ENCODE assay signal across 2 cellular contexts in the genomic region with DNA sequence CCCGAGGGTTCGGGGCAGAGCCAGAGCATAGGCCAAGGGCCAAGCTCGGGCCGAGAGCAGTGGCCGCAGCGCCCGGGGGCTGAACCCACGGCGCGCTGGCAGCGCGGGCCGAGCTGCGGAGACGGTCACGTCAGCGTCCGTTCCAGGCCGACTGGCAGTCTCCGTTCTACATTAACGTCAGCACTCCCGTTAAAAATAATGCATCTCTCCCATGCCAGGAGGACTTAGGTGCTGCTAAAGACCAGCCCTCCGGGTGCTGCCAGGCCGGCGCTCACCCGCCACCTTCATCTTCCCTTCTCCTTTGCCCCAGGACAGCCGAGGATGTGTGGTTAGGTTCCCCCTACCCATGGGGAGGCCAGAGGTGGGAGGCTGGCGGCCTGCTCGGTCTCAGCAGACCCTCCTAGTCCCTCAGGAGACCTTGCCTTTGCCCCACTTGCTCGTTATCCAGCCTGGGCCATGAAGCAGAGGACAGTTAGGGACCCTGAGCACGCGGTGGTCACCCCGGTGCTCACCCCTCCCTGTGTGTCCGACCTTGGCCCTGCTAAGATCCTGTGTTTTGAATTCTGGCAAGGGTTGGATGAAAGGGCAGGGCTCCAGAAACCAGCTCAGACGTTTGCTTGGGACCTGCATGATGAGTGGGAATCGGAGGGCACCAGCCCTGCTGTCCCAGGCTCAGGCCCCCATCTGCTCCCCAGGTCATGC.
TF ChIP-seq lines count a peak whose summit lies in the region.

No MANE protein-coding gene starts in this region.

TF ChIP-seq in IMR-90, 13 proteins besides CTCF, POLR2A, EP300 and RAD21:
- no peak for TF ChIP-seq FOS (IDR thresholded peaks at IDR 0.05; ENCODE audit: low read depth, low read length)
- no peak for TF ChIP-seq SMC3 (IDR thresholded peaks at IDR 0.05; ENCODE audit: low read depth, low read length)
- 0 out of 2 replicates have a peak, but pooled peaks have one; percentile 3 for TF ChIP-seq BHLHE40 (IDR thresholded peaks at IDR 0.05; ENCODE audit: low read depth, low read length)

TF ChIP-seq in K562, 482 proteins besides CTCF, POLR2A, EP300 and RAD21 (continues in another document):
- TF ChIP-seq SETDB1 (IDR thresholded peaks at IDR 0.05; ENCODE audit: low read length) (no peak), CTBP1 (IDR thresholded peaks at IDR 0.05; ENCODE audit: borderline replicate concordance) (no peak), CREM (IDR thresholded peaks at IDR 0.05; ENCODE audit: low read depth) (no peak; the same call in 1 of the 2 replicates), HMG20B (CRISPR knock-in tag; IDR thresholded peaks at IDR 0.05) (no peak), NRF1 (conservative IDR thresholded peaks at IDR 0.05 in 1 of 2, IDR thresholded peaks at IDR 0.05 in 1 of 2) (no peak), POLR2G (IDR thresholded peaks at IDR 0.05; ENCODE audit: low read depth, low read length) (peak; percentile 53), PHF20 (IDR thresholded peaks at IDR 0.05; ENCODE audit: partially characterized antibody) (no peak), FIP1L1 (IDR thresholded peaks at IDR 0.05; ENCODE audit: low read depth, low read length, poor library complexity, severe bottlenecking) (peak; percentile 6), TARDBP (IDR thresholded peaks at IDR 0.05) (no peak), STAG1 (CRISPR knock-in tag; IDR thresholded peaks at IDR 0.05; ENCODE audit: borderline replicate concordance) (no peak), RBBP5 (IDR thresholded peaks at IDR 0.05; ENCODE audit: borderline replicate concordance, insufficient read depth, low read length, poor library complexity, severe bottlenecking) (peak; percentile 47), ZNF778 (CRISPR knock-in tag; IDR thresholded peaks at IDR 0.05) (no peak), KDM5B (IDR thresholded peaks at IDR 0.05; ENCODE audit: insufficient replicate concordance, low read depth, low read length) (peak; percentile 8), HMGN3 (IDR thresholded peaks at IDR 0.05; ENCODE audit: borderline replicate concordance, extremely low read depth, insufficient read length, low read depth, low read length) (peak; percentile 3), TOE1 (IDR thresholded peaks at IDR 0.05; ENCODE audit: borderline replicate concordance) (no peak), TOE1 (CRISPR knock-in tag; IDR thresholded peaks at IDR 0.05; ENCODE audit: borderline replicate concordance, low read depth) (no peak), ETV6 (IDR thresholded peaks at IDR 0.05; ENCODE audit: borderline replicate concordance in 1 of 2, low read depth in 2 of 2, low read length in 1 of 2) (no peak), ETV6 (CRISPR knock-in tag; IDR thresholded peaks at IDR 0.05; ENCODE audit: borderline replicate concordance) (no peak), ZNF589 (CRISPR knock-in tag; IDR thresholded peaks at IDR 0.05; ENCODE audit: low read depth) (no peak), ZNF133 (CRISPR knock-in tag; IDR thresholded peaks at IDR 0.05) (no peak), CHD1 (IDR thresholded peaks at IDR 0.05; ENCODE audit: low read length) (peak; percentile 90), NCOA2 (IDR thresholded peaks at IDR 0.05; ENCODE audit: partially characterized antibody in 2 of 2) (no peak), HEY1 (CRISPR knock-in tag; IDR thresholded peaks at IDR 0.05; ENCODE audit: borderline replicate concordance) (no peak), FOXK1 (CRISPR knock-in tag; IDR thresholded peaks at IDR 0.05; ENCODE audit: borderline replicate concordance) (0 out of 2 replicates have a peak, but pooled peaks have one; percentile 60), POLR2AphosphoS2 (IDR thresholded peaks at IDR 0.05; ENCODE audit: low read length) (no peak), SIRT6 (IDR thresholded peaks at IDR 0.05; ENCODE audit: low read depth, low read length) (no peak), KHSRP (IDR thresholded peaks at IDR 0.05) (no peak), ZNF311 (CRISPR knock-in tag; IDR thresholded peaks at IDR 0.05) (no peak), ZBTB1 (CRISPR knock-in tag; IDR thresholded peaks at IDR 0.05; ENCODE audit: borderline replicate concordance, low read depth) (no peak)
- TF ChIP-seq, protein P1, sequence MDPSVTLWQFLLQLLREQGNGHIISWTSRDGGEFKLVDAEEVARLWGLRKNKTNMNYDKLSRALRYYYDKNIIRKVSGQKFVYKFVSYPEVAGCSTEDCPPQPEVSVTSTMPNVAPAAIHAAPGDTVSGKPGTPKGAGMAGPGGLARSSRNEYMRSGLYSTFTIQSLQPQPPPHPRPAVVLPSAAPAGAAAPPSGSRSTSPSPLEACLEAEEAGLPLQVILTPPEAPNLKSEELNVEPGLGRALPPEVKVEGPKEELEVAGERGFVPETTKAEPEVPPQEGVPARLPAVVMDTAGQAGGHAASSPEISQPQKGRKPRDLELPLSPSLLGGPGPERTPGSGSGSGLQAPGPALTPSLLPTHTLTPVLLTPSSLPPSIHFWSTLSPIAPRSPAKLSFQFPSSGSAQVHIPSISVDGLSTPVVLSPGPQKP (CRISPR knock-in tag; IDR thresholded peaks at IDR 0.05): no peak; the same call in 1 of the 2 replicates
- TF ChIP-seq, protein P2, sequence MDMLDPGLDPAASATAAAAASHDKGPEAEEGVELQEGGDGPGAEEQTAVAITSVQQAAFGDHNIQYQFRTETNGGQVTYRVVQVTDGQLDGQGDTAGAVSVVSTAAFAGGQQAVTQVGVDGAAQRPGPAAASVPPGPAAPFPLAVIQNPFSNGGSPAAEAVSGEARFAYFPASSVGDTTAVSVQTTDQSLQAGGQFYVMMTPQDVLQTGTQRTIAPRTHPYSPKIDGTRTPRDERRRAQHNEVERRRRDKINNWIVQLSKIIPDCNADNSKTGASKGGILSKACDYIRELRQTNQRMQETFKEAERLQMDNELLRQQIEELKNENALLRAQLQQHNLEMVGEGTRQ (CRISPR knock-in tag; IDR thresholded peaks at IDR 0.05): no peak
- TF ChIP-seq, protein P3, sequence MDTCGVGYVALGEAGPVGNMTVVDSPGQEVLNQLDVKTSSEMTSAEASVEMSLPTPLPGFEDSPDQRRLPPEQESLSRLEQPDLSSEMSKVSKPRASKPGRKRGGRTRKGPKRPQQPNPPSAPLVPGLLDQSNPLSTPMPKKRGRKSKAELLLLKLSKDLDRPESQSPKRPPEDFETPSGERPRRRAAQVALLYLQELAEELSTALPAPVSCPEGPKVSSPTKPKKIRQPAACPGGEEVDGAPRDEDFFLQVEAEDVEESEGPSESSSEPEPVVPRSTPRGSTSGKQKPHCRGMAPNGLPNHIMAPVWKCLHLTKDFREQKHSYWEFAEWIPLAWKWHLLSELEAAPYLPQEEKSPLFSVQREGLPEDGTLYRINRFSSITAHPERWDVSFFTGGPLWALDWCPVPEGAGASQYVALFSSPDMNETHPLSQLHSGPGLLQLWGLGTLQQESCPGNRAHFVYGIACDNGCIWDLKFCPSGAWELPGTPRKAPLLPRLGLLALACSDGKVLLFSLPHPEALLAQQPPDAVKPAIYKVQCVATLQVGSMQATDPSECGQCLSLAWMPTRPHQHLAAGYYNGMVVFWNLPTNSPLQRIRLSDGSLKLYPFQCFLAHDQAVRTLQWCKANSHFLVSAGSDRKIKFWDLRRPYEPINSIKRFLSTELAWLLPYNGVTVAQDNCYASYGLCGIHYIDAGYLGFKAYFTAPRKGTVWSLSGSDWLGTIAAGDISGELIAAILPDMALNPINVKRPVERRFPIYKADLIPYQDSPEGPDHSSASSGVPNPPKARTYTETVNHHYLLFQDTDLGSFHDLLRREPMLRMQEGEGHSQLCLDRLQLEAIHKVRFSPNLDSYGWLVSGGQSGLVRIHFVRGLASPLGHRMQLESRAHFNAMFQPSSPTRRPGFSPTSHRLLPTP (IDR thresholded peaks at IDR 0.05; ENCODE audit: borderline replicate concordance, extremely low read depth, insufficient read length): no peak
- TF ChIP-seq, protein P4, sequence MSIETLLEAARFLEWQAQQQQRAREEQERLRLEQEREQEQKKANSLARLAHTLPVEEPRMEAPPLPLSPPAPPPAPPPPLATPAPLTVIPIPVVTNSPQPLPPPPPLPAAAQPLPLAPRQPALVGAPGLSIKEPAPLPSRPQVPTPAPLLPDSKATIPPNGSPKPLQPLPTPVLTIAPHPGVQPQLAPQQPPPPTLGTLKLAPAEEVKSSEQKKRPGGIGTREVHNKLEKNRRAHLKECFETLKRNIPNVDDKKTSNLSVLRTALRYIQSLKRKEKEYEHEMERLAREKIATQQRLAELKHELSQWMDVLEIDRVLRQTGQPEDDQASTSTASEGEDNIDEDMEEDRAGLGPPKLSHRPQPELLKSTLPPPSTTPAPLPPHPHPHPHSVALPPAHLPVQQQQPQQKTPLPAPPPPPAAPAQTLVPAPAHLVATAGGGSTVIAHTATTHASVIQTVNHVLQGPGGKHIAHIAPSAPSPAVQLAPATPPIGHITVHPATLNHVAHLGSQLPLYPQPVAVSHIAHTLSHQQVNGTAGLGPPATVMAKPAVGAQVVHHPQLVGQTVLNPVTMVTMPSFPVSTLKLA (conservative IDR thresholded peaks at IDR 0.05): no peak
- TF ChIP-seq, protein P5, sequence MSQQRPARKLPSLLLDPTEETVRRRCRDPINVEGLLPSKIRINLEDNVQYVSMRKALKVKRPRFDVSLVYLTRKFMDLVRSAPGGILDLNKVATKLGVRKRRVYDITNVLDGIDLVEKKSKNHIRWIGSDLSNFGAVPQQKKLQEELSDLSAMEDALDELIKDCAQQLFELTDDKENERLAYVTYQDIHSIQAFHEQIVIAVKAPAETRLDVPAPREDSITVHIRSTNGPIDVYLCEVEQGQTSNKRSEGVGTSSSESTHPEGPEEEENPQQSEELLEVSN (IDR thresholded peaks at IDR 0.05; ENCODE audit: borderline replicate concordance in 1 of 2, extremely low read depth in 1 of 2, insufficient read depth in 1 of 2, insufficient read length in 1 of 2, low read depth in 1 of 2, low read length in 1 of 2, poor library complexity in 1 of 2, severe bottlenecking in 1 of 2): no peak
- TF ChIP-seq, protein P6, sequence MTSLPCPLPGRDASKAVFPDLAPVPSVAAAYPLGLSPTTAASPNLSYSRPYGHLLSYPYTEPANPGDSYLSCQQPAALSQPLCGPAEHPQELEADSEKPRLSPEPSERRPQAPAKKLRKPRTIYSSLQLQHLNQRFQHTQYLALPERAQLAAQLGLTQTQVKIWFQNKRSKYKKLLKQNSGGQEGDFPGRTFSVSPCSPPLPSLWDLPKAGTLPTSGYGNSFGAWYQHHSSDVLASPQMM (CRISPR knock-in tag; IDR thresholded peaks at IDR 0.05): no peak
- TF ChIP-seq, protein P7, sequence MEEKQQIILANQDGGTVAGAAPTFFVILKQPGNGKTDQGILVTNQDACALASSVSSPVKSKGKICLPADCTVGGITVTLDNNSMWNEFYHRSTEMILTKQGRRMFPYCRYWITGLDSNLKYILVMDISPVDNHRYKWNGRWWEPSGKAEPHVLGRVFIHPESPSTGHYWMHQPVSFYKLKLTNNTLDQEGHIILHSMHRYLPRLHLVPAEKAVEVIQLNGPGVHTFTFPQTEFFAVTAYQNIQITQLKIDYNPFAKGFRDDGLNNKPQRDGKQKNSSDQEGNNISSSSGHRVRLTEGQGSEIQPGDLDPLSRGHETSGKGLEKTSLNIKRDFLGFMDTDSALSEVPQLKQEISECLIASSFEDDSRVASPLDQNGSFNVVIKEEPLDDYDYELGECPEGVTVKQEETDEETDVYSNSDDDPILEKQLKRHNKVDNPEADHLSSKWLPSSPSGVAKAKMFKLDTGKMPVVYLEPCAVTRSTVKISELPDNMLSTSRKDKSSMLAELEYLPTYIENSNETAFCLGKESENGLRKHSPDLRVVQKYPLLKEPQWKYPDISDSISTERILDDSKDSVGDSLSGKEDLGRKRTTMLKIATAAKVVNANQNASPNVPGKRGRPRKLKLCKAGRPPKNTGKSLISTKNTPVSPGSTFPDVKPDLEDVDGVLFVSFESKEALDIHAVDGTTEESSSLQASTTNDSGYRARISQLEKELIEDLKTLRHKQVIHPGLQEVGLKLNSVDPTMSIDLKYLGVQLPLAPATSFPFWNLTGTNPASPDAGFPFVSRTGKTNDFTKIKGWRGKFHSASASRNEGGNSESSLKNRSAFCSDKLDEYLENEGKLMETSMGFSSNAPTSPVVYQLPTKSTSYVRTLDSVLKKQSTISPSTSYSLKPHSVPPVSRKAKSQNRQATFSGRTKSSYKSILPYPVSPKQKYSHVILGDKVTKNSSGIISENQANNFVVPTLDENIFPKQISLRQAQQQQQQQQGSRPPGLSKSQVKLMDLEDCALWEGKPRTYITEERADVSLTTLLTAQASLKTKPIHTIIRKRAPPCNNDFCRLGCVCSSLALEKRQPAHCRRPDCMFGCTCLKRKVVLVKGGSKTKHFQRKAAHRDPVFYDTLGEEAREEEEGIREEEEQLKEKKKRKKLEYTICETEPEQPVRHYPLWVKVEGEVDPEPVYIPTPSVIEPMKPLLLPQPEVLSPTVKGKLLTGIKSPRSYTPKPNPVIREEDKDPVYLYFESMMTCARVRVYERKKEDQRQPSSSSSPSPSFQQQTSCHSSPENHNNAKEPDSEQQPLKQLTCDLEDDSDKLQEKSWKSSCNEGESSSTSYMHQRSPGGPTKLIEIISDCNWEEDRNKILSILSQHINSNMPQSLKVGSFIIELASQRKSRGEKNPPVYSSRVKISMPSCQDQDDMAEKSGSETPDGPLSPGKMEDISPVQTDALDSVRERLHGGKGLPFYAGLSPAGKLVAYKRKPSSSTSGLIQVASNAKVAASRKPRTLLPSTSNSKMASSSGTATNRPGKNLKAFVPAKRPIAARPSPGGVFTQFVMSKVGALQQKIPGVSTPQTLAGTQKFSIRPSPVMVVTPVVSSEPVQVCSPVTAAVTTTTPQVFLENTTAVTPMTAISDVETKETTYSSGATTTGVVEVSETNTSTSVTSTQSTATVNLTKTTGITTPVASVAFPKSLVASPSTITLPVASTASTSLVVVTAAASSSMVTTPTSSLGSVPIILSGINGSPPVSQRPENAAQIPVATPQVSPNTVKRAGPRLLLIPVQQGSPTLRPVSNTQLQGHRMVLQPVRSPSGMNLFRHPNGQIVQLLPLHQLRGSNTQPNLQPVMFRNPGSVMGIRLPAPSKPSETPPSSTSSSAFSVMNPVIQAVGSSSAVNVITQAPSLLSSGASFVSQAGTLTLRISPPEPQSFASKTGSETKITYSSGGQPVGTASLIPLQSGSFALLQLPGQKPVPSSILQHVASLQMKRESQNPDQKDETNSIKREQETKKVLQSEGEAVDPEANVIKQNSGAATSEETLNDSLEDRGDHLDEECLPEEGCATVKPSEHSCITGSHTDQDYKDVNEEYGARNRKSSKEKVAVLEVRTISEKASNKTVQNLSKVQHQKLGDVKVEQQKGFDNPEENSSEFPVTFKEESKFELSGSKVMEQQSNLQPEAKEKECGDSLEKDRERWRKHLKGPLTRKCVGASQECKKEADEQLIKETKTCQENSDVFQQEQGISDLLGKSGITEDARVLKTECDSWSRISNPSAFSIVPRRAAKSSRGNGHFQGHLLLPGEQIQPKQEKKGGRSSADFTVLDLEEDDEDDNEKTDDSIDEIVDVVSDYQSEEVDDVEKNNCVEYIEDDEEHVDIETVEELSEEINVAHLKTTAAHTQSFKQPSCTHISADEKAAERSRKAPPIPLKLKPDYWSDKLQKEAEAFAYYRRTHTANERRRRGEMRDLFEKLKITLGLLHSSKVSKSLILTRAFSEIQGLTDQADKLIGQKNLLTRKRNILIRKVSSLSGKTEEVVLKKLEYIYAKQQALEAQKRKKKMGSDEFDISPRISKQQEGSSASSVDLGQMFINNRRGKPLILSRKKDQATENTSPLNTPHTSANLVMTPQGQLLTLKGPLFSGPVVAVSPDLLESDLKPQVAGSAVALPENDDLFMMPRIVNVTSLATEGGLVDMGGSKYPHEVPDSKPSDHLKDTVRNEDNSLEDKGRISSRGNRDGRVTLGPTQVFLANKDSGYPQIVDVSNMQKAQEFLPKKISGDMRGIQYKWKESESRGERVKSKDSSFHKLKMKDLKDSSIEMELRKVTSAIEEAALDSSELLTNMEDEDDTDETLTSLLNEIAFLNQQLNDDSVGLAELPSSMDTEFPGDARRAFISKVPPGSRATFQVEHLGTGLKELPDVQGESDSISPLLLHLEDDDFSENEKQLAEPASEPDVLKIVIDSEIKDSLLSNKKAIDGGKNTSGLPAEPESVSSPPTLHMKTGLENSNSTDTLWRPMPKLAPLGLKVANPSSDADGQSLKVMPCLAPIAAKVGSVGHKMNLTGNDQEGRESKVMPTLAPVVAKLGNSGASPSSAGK (IDR thresholded peaks at IDR 0.05): no peak; the same call in 1 of the 2 replicates
- TF ChIP-seq, protein P8, sequence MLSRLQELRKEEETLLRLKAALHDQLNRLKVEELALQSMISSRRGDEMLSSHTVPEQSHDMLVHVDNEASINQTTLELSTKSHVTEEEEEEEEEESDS (CRISPR knock-in tag; IDR thresholded peaks at IDR 0.05): no peak
